8 cellular contexts compared by ENCODE assay signal in the genomic region with DNA sequence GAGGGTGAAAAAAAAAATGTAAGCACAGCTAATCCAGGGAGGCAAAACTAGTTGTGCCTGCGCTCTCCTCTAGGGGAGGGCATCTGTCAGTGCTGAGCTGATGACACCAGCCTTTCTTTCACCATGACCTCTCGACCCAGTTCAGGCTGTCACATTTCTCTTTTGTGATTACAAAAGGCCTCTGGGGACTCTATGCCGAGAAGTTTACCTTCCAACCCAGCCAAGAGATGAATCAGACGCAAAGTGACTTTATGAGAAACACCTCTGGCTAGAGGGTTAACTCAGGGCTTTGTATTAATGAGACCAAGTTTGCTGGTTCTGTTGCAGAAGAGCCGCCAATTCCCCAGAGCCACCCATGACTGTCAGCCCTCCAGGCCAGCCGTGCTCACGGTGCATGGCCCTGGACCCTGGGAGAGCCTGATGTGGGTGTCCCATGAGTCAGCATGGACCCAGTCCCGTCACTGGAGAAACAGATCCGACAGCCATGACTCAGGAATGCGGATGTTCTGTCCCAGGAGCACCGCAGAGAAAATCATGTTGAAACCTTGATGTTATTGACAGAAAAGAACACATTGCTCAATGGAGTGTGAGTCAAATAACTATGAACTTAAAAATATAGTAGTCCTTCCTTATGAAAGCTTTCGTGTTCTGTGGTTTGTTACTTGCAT.
DNase-seq lines count a peak whose midpoint lies in the region; ATAC-seq and TF ChIP-seq lines count a peak whose summit lies in the region.

No MANE protein-coding gene starts in this region.

- peak; percentile 64 for DNase-seq in left cardiac atrium
- DNase-seq in suprapubic skin (ENCODE audit: low spot score in 2 of 2): peak; percentile 85 to 87
- no peak for DNase-seq in activated CD8-positive, alpha-beta memory T cell treated with anti-CD3 and anti-CD28 coated beads for 24 hours
- DNase-seq in activated CD4-positive, alpha-beta T cell treated with anti-CD3 and anti-CD28 coated beads for 1 hour: no peak

- intact Hi-C loops in left cardiac atrium (cut with DNase I): no loop called here

- ATAC-seq in HG02623 (IDR thresholded peaks at IDR 0.05; ENCODE audit: unreplicated experiment) (peak; percentile 67), SK-N-SH treated with all-trans-retinoic acid at 6 μM for 48 hours (peak; percentile 51; the same call in 2 of the 3 replicates), left cardiac atrium (peak; percentile 41 to 90), GM19455 (IDR thresholded peaks at IDR 0.05; ENCODE audit: unreplicated experiment) (no peak)

- no peak for TF ChIP-seq POLR2A in suprapubic skin (IDR thresholded peaks at IDR 0.05)

- 26% methylated on average over 12 of the region's 12 CpGs for WGBS in suprapubic skin

- peak; percentile 28 for TF ChIP-seq CTCF in C4-2B (conservative IDR thresholded peaks at IDR 0.05)
- peak; percentile 30 to 33 for TF ChIP-seq CTCF in suprapubic skin (IDR thresholded peaks at IDR 0.05)

- H3K4me1 ChIP-seq in suprapubic skin: peaks cover 23% of the 10 kb centered on the region

- no peaks in the 10 kb centered on the region for H3K27me3 ChIP-seq in suprapubic skin

- H3K4me3 ChIP-seq in suprapubic skin: no peak overlapping the region

- H3K27ac ChIP-seq in C4-2B (peak overlapping the region; percentile 41; the same call in 1 of the 2 replicates), suprapubic skin (peak overlapping the region; percentile 60)

- no peaks in the 10 kb centered on the region for H3K9me3 ChIP-seq in suprapubic skin

- no peaks in the 10 kb centered on the region for H3K36me3 ChIP-seq in suprapubic skin

- TF ChIP-seq EP300 in suprapubic skin (IDR thresholded peaks at IDR 0.05): no peak

TF ChIP-seq in SK-N-SH treated with all-trans-retinoic acid at 6 μM for 48 hours, 23 proteins besides CTCF, POLR2A, EP300 and RAD21:
- TF ChIP-seq RARB (CRISPR knock-in tag; IDR thresholded peaks at IDR 0.05) (no peak), ESRRG (CRISPR knock-in tag; IDR thresholded peaks at IDR 0.05) (no peak), ZC3H10 (CRISPR knock-in tag; IDR thresholded peaks at IDR 0.05) (no peak), POU6F1 (CRISPR knock-in tag; IDR thresholded peaks at IDR 0.05; ENCODE audit: borderline replicate concordance, low read depth) (no peak)
- TF ChIP-seq, protein P1, sequence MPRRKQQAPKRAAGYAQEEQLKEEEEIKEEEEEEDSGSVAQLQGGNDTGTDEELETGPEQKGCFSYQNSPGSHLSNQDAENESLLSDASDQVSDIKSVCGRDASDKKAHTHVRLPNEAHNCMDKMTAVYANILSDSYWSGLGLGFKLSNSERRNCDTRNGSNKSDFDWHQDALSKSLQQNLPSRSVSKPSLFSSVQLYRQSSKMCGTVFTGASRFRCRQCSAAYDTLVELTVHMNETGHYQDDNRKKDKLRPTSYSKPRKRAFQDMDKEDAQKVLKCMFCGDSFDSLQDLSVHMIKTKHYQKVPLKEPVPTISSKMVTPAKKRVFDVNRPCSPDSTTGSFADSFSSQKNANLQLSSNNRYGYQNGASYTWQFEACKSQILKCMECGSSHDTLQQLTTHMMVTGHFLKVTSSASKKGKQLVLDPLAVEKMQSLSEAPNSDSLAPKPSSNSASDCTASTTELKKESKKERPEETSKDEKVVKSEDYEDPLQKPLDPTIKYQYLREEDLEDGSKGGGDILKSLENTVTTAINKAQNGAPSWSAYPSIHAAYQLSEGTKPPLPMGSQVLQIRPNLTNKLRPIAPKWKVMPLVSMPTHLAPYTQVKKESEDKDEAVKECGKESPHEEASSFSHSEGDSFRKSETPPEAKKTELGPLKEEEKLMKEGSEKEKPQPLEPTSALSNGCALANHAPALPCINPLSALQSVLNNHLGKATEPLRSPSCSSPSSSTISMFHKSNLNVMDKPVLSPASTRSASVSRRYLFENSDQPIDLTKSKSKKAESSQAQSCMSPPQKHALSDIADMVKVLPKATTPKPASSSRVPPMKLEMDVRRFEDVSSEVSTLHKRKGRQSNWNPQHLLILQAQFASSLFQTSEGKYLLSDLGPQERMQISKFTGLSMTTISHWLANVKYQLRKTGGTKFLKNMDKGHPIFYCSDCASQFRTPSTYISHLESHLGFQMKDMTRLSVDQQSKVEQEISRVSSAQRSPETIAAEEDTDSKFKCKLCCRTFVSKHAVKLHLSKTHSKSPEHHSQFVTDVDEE (CRISPR knock-in tag; IDR thresholded peaks at IDR 0.05): no peak

Comparison
In these comparisons a context has a peak if more than half of its experiments do, and no peak if none do; other contexts are left out.
1. DNase-seq: peak in left cardiac atrium (single experiment) and suprapubic skin (2 of 2); none in activated CD8-positive, alpha-beta memory T cell treated with anti-CD3 and anti-CD28 coated beads for 24 hours (single experiment) and activated CD4-positive, alpha-beta T cell treated with anti-CD3 and anti-CD28 coated beads for 1 hour (single experiment).